In the genomic region with DNA sequence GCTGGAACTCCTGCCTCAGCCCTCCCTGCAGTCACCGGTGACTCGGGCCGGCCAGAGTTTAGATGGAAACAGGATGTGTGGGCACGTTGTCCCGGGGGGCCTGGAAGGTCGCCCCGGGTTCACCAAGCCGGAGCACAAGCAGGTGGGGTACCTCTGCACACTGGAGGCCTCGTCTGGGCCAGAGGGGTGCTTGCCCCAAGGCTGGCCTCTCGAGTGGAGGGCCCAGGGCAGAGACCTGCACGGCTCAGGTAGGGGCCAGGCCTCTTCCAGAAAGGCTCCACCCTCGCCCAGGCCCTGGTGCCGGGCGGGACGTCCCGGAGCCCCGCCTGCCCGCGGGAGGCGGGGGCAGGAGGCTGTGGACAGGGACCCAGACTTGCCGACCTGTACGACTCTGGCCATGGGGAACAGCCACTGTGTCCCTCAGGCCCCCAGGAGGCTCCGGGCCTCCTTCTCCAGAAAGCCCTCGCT, we compare ENCODE assay signal across 8 cellular contexts. TPM values are rescaled to one million over a fixed set of nuclear protein-coding genes. Genes with fewer than 3 reads are reported as not detected.
DNase-seq lines count a peak whose midpoint lies in the region; ATAC-seq and TF ChIP-seq lines count a peak whose summit lies in the region.

A gene with protein sequence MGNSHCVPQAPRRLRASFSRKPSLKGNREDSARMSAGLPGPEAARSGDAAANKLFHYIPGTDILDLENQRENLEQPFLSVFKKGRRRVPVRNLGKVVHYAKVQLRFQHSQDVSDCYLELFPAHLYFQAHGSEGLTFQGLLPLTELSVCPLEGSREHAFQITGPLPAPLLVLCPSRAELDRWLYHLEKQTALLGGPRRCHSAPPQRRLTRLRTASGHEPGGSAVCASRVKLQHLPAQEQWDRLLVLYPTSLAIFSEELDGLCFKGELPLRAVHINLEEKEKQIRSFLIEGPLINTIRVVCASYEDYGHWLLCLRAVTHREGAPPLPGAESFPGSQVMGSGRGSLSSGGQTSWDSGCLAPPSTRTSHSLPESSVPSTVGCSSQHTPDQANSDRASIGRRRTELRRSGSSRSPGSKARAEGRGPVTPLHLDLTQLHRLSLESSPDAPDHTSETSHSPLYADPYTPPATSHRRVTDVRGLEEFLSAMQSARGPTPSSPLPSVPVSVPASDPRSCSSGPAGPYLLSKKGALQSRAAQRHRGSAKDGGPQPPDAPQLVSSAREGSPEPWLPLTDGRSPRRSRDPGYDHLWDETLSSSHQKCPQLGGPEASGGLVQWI (plus strand): TSS at position 348 of the 468 bp plus-strand sequence. CDS start 50 bp downstream, at position 398.

- DNase-seq in GM12864 (ENCODE audit: low read depth) (no peak), neural progenitor cell (ENCODE audit: low spot score) (no peak), NCI-H446 (lab: John Stamatoyannopoulos, UW) (no peak), substantia nigra (lab: John Stamatoyannopoulos, UW) (no peak)

- peaks cover 3% of the 10 kb centered on the region for H3K4me1 Mint-ChIP-seq in T-helper 1 cell treated with Interleukin-12 subunit alpha and Interleukin-12 subunit beta and Interleukin-4 antibody, amounts not matched to agents 30 μg/mL and 1 μg/mL, for 36 hours (ENCODE audit: low read depth)
- H3K4me1 Mint-ChIP-seq in neural progenitor cell, result no peaks in the 10 kb centered on the region

- no peaks in the 10 kb centered on the region for H3K36me3 ChIP-seq in neural progenitor cell

- peak within 1 kb of the TSS; percentile 61 for H3K4me3 ChIP-seq in GM12864 (ENCODE audit: low read depth, low read length)
- H3K4me3 ChIP-seq in neural progenitor cell, result peak within 1 kb of the TSS; percentile 62

- peaks cover 45% of the 10 kb centered on the region for H4K20me1 ChIP-seq in neural progenitor cell (ENCODE audit: low read depth)

- TF ChIP-seq CTCF in GM12864 (IDR thresholded peaks at IDR 0.05; ENCODE audit: low read depth, low read length, missing control alignments) (no peak), neural progenitor cell (IDR thresholded peaks at IDR 0.05) (no peak)

- no peaks in the 10 kb centered on the region for H3K79me2 ChIP-seq in neural progenitor cell (ENCODE audit: low read depth)

- H3K27me3 ChIP-seq in neural progenitor cell, result peaks cover 74% of the 10 kb centered on the region

- H3K9me3 Mint-ChIP-seq in T-helper 1 cell treated with Interleukin-12 subunit alpha and Interleukin-12 subunit beta and Interleukin-4 antibody, amounts not matched to agents 30 μg/mL and 1 μg/mL, for 36 hours, result no peaks in the 10 kb centered on the region
- H3K9me3 Mint-ChIP-seq in neural progenitor cell, result peaks cover 2% of the 10 kb centered on the region

- H3K4me2 ChIP-seq in neural progenitor cell, result peak within 1 kb of the TSS; percentile 97

- peak within 1 kb of the TSS; percentile 69 for H3K27ac Mint-ChIP-seq in T-helper 1 cell treated with Interleukin-12 subunit alpha and Interleukin-12 subunit beta and Interleukin-4 antibody, amounts not matched to agents 30 μg/mL and 1 μg/mL, for 36 hours
- no peak within 1 kb of the TSS for H3K27ac Mint-ChIP-seq in neural progenitor cell

- no peaks in the 10 kb centered on the region for H3K9me3 ChIP-seq in neural progenitor cell (ENCODE audit: low read depth)

- no peak within 1 kb of the TSS for H3K9ac ChIP-seq in neural progenitor cell

- H3F3A ChIP-seq in neural progenitor cell (ENCODE audit: low read depth), result peaks cover 13% of the 10 kb centered on the region

- H3K4me1 ChIP-seq in neural progenitor cell, result peaks cover 5% of the 10 kb centered on the region

- H3K27ac ChIP-seq in neural progenitor cell, result no peak within 1 kb of the TSS
- no peak within 1 kb of the TSS for H3K27ac ChIP-seq in substantia nigra (ENCODE audit: low read depth, low read length, poor library complexity, severe bottlenecking)

- H3K4me3 Mint-ChIP-seq in T-helper 1 cell treated with Interleukin-12 subunit alpha and Interleukin-12 subunit beta and Interleukin-4 antibody, amounts not matched to agents 30 μg/mL and 1 μg/mL, for 36 hours, result peak within 1 kb of the TSS; percentile 80
- peak within 1 kb of the TSS; percentile 35 for H3K4me3 Mint-ChIP-seq in neural progenitor cell

- H3K36me3 Mint-ChIP-seq in T-helper 1 cell treated with Interleukin-12 subunit alpha and Interleukin-12 subunit beta and Interleukin-4 antibody, amounts not matched to agents 30 μg/mL and 1 μg/mL, for 36 hours (ENCODE audit: low read depth), result peaks cover 2% of the 10 kb centered on the region
- H3K36me3 Mint-ChIP-seq in neural progenitor cell, result peaks cover 4% of the 10 kb centered on the region

- H2AFZ ChIP-seq in neural progenitor cell (replicated peaks), result peak within 1 kb of the TSS; percentile 81

- ATAC-seq in HG02642 (IDR thresholded peaks at IDR 0.05; ENCODE audit: poor library complexity, unreplicated experiment) (peak; percentile 21), esophagus mucosa (peak; percentile 71), HG02759 (IDR thresholded peaks at IDR 0.05; ENCODE audit: unreplicated experiment) (no peak)

- H3K27me3 Mint-ChIP-seq in T-helper 1 cell treated with Interleukin-12 subunit alpha and Interleukin-12 subunit beta and Interleukin-4 antibody, amounts not matched to agents 30 μg/mL and 1 μg/mL, for 36 hours (ENCODE audit: low read depth), result peaks cover 10% of the 10 kb centered on the region
- peaks cover 41% of the 10 kb centered on the region for H3K27me3 Mint-ChIP-seq in neural progenitor cell (ENCODE audit: insufficient read depth, low read depth)

RNA-seq across cellular contexts. Expression of the gene that starts here (rescaled TPM):
- total RNA-seq in esophagus mucosa (26.4 TPM), neural progenitor cell (ENCODE audit: low replicate concordance) (0.09 TPM in 1 of 2 replicates, not detected in the other)

Comparison
In these comparisons a context has a peak if more than half of its experiments do, and no peak if none do; other contexts are left out.
1. RNA of the gene that starts here (total RNA-seq): 26.4 TPM in esophagus mucosa (single experiment); 0.09 TPM in neural progenitor cell; every median in the first group is over 10 times any median in the second.